28 cellular contexts compared by ENCODE assay signal in the genomic region with DNA sequence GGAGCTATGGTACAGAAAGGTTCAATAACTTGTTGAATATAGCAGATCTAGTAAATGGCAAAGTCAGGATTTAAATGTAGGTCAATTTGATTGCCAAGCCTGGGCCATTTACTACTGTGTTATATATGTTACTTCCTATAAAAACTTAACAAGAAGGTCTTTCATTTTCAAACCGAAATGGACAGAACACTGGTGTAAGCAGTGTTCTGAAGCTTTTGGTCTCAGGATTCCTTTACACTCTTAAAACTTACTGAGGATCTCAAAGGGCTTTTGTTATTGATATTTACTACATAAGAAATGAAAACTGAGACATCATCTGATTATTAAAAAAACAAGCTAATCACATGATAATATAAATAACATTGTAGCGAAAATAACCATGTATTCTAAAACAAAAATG.
"Had no signal": no experiment of that assay in that cellular context is flagged by ENCODE, and none has a peak within 500 bp of the region (broad histone marks: within the 10 kb centered on the region; RNA-seq: fewer than 3 reads in every experiment).

No MANE protein-coding gene starts in this region.

- H3K9me3 ChIP-seq: left lung, lower lobe of right lung, neutrophil, right atrium auricular region, right lobe of liver, stomach, testis, thyroid gland, transverse colon, upper lobe of left lung, vagina had no signal

- H3K4me3 ChIP-seq: left lung, lower lobe of right lung, neural progenitor cell, right atrium auricular region, right lobe of liver, stomach, testis, thyroid gland, transverse colon, upper lobe of left lung, vagina had no signal

- H3K27me3 ChIP-seq: left lung, neural progenitor cell, neutrophil, right atrium auricular region, right lobe of liver, stomach, testis, thyroid gland, transverse colon, upper lobe of left lung, vagina had no signal

- H3K27ac ChIP-seq: left lung, lower lobe of right lung, neural progenitor cell, neutrophil, parathyroid adenoma, right atrium auricular region, right lobe of liver, stomach, testis, thyroid gland, transverse colon, upper lobe of left lung, vagina had no signal

- H3K4me2 ChIP-seq: neural progenitor cell had no signal

- FAIRE-seq: kidney had no signal

- H3K36me3 ChIP-seq: left lung, lower lobe of right lung, neural progenitor cell, neutrophil, right atrium auricular region, right lobe of liver, stomach, thyroid gland, transverse colon, upper lobe of left lung, vagina had no signal

- DNase-seq: hypothalamus; immature natural killer cell; kidney; left colon; left lung; lower lobe of right lung; mesendoderm; naive B cell; natural killer cell; nephron progenitor cell; occipital lobe; right lobe of liver; stimulated activated CD4-positive, alpha-beta T cell treated with anti-CD3 and anti-CD28 coated beads, Interleukin-12 subunit alpha, Interleukin-12 subunit beta, amount 100 ng/mL, for 4 hours; stimulated activated CD4-positive, alpha-beta T cell treated with anti-CD3 and anti-CD28 coated beads, Interleukin-15, amount 100 ng/mL, for 24 hours; stimulated activated CD4-positive, alpha-beta T cell treated with anti-CD3 and anti-CD28 coated beads, Interleukin-2, amount 100 ng/mL, for 24 hours; stimulated activated CD4-positive, alpha-beta T cell treated with anti-CD3 and anti-CD28 coated beads, Interleukin-4, amount 100 ng/mL, for 1 hour; stimulated activated naive B cell treated with anti-CD40 and anti-IgM and Interleukin-4, amounts not matched to agents 10 μg/mL and 1 μg/mL and 100 μg/mL, for 72 hours; stimulated activated naive CD8-positive, alpha-beta T cell treated with anti-CD3 and anti-CD28 coated beads, Interleukin-15, Interleukin-2, amounts not matched to agents 100 U/mL and 50 U/mL, for 24 hours; stomach; testis; thyroid gland; transverse colon; upper lobe of left lung had no signal

- H2AFZ ChIP-seq: neural progenitor cell, parathyroid adenoma had no signal

- ATAC-seq: left colon; left lung; lower lobe of right lung; natural killer cell; right lobe of liver; stimulated activated naive B cell treated with anti-CD40 and anti-IgM and Interleukin-4, amounts not matched to agents 10 μg/mL and 1 μg/mL and 100 μg/mL, for 72 hours; stimulated activated naive CD8-positive, alpha-beta T cell treated with anti-CD3 and anti-CD28 coated beads, Interleukin-15, Interleukin-2, amounts not matched to agents 100 U/mL and 50 U/mL, for 24 hours had no signal

- H3K9ac ChIP-seq: neural progenitor cell, parathyroid adenoma had no signal

- H3K4me1 ChIP-seq: lower lobe of right lung, parathyroid adenoma, right atrium auricular region, right lobe of liver, testis, transverse colon, upper lobe of left lung, vagina had no signal
